ENCODE assay signal across 8 cellular contexts in the genomic region with DNA sequence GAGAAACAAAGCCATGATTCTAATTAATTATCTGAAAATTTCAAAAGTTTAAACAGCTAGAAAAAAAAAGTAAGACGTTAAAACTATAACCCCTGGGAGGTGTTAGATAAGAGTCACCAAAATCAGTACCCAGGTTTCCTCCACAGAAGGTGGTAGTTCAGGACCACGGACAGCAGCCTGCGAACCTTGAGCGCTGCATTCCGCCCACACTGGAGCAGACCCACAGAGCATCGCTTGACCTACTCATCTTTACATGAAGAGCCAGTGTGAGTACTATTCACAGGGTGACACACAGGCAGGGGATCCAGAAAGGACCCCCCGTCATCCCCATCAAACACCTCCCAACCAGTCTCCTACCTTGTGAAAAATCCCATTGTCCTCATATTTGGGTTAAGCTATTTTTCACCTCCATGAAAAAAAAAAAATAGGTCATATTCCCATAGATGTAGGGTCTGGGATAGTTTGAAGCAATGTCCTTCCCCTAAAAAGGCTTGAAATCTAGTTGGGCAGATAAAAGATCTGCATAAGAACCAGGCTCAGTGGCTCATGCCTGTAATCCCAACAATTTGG. TPM values are rescaled to one million over a fixed set of nuclear protein-coding genes. Genes with fewer than 3 reads are reported as not detected.
DNase-seq lines count a peak whose midpoint lies in the region; ATAC-seq and TF ChIP-seq lines count a peak whose summit lies in the region.

No MANE protein-coding gene starts in this region.

- H3K4me3 ChIP-seq in ascending aorta: no peak overlapping the region

- intact Hi-C loops in ascending aorta (cut with DNase I): no loop called here

- DNase-seq in ACHN (peak; percentile 43), HT1080 (ENCODE audit: low read depth) (peak; percentile 28), kidney tubule cell (ENCODE audit: low spot score) (peak; percentile 12), ascending aorta (ENCODE audit: low spot score in 2 of 2) (no peak)
- peak; percentile 71 for DNase-seq in activated CD8-positive, alpha-beta T cell treated with anti-CD3 and anti-CD28 coated beads, Interleukin-2, amount 10 ng/mL, durations not matched to agents 7 days and 5 days

- H3K27ac ChIP-seq in ascending aorta: no peak overlapping the region

- no peak overlapping the region for H3K4me3 Mint-ChIP-seq in activated CD8-positive, alpha-beta T cell treated with anti-CD3 and anti-CD28 coated beads, Interleukin-2, amount 10 ng/mL, durations not matched to agents 7 days and 5 days

- POLR2A ChIA-PET in activated CD8-positive, alpha-beta T cell treated with anti-CD3 and anti-CD28 coated beads, Interleukin-2, amount 10 ng/mL, durations not matched to agents 7 days and 5 days (lab: Charles Lee): no interaction called here

- CTCF ChIA-PET in activated CD8-positive, alpha-beta T cell treated with anti-CD3 and anti-CD28 coated beads, Interleukin-2, amount 10 ng/mL, durations not matched to agents 7 days and 5 days (lab: Charles Lee): no interaction called here

- no peaks in the 10 kb centered on the region for H3K27me3 ChIP-seq in ascending aorta

- peaks cover 3% of the 10 kb centered on the region for H3K27me3 Mint-ChIP-seq in activated CD8-positive, alpha-beta T cell treated with anti-CD3 and anti-CD28 coated beads, Interleukin-2, amount 10 ng/mL, durations not matched to agents 7 days and 5 days (ENCODE audit: low read depth)

- H3K9me3 Mint-ChIP-seq in activated CD8-positive, alpha-beta T cell treated with anti-CD3 and anti-CD28 coated beads, Interleukin-2, amount 10 ng/mL, durations not matched to agents 7 days and 5 days (ENCODE audit: insufficient read depth): no peaks in the 10 kb centered on the region

- no peaks in the 10 kb centered on the region for H3K9me3 ChIP-seq in ascending aorta

- no peaks in the 10 kb centered on the region for H3K4me1 Mint-ChIP-seq in activated CD8-positive, alpha-beta T cell treated with anti-CD3 and anti-CD28 coated beads, Interleukin-2, amount 10 ng/mL, durations not matched to agents 7 days and 5 days (ENCODE audit: low read depth)

- no peak overlapping the region for H3K27ac Mint-ChIP-seq in activated CD8-positive, alpha-beta T cell treated with anti-CD3 and anti-CD28 coated beads, Interleukin-2, amount 10 ng/mL, durations not matched to agents 7 days and 5 days

- no peaks in the 10 kb centered on the region for H3K36me3 Mint-ChIP-seq in activated CD8-positive, alpha-beta T cell treated with anti-CD3 and anti-CD28 coated beads, Interleukin-2, amount 10 ng/mL, durations not matched to agents 7 days and 5 days (ENCODE audit: low read depth)

- no peaks in the 10 kb centered on the region for H3K36me3 ChIP-seq in ascending aorta

- in situ Hi-C loops in ACHN (cut with HindIII; ENCODE audit: low pct_ligation_motif_present, low pct_unique_long_range_greater_than_20kb, low sequenced_read_pairs): no loop called here

- ATAC-seq in activated CD8-positive, alpha-beta T cell treated with anti-CD3 and anti-CD28 coated beads, Interleukin-2, amount 10 ng/mL, durations not matched to agents 7 days and 5 days: peak; percentile 65
- ATAC-seq in GM21737 (IDR thresholded peaks at IDR 0.05; ENCODE audit: unreplicated experiment) (no peak), GM19452 (IDR thresholded peaks at IDR 0.05; ENCODE audit: unreplicated experiment) (no peak), HG03565 (IDR thresholded peaks at IDR 0.05; ENCODE audit: unreplicated experiment) (no peak)

- H3K4me1 ChIP-seq in ascending aorta: no peaks in the 10 kb centered on the region

- TF ChIP-seq CTCF in ascending aorta (IDR thresholded peaks at IDR 0.05): no peak

RNA-seq across cellular contexts. Expression of a gene that starts 8.8 kb away (rescaled TPM):
- total RNA-seq in HT1080 (2014; rRNA removed; shearing (Covaris generic)): not detected in 2 replicates
- not detected in 2 replicates for polyA plus RNA-seq in HT1080 (2015; cell fraction: cytosol; rRNA removed)
- polyA plus RNA-seq in HT1080 (2015; cell fraction: nucleus; rRNA removed): not detected in 2 replicates
- not detected for total RNA-seq in activated CD8-positive, alpha-beta T cell treated with anti-CD3 and anti-CD28 coated beads, Interleukin-2, amount 10 ng/mL, durations not matched to agents 7 days and 5 days
- total RNA-seq in ascending aorta: 0.32 TPM

Comparison
In these comparisons a context has a peak if more than half of its experiments do, and no peak if none do; other contexts are left out.
1. DNase-seq: peak in ACHN (single experiment), HT1080 (single experiment), activated CD8-positive, alpha-beta T cell treated with anti-CD3 and anti-CD28 coated beads, Interleukin-2, amount 10 ng/mL, durations not matched to agents 7 days and 5 days (single experiment) and kidney tubule cell (single experiment); none in ascending aorta (0 of 2).